Comparison of ENCODE assay signal across 13 cellular contexts in the genomic region with DNA sequence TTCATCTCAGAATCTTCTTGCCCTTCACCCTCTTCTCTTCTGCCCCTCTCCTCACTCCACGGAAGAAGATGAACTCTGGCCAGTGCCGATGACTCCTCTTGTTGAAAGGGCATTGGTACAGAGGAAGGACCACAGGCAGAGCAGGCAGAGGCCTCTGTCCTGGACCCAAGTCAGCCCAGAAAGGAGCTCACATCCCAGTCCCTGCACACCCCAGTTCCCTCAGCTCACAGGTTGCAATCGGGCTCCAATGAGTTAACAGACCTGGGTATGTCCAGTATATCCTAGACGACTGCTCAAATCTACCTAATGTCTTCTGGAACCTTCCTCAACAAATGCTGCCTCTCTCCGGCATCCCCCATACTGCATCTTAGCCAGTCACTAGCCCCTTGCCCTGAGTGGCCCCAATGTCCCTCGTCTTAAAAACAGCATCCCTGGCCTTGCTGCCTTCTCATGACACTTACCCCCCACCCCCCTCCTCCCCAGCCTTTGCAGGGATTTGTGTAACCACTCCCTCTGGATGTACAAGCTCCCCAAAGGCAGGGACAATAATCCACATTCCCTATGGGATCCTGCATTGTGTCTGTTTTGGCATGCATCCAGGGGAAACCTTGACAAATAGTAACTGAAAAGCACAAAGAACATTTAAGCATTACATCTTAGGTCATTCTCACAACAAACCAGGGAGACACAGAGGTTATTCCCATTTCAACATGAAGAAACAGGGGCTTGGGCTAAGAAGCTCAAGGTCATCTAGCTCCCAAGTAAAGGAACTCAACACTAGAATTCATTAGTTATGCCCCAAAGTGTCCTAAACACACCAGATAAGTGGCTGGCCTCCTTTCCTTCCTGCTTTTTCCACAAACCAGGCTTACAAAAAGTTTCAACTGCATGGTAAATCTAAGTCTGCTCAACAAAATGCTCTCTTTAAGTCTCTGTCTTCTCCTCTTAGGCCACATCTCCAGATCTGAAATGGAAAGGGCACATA. TPM values are rescaled to one million over a fixed set of nuclear protein-coding genes. Genes with fewer than 3 reads are reported as not detected.
DNase-seq lines count a peak whose midpoint lies in the region; ATAC-seq and TF ChIP-seq lines count a peak whose summit lies in the region.
"Had no signal": no experiment of that assay in that cellular context is flagged by ENCODE, and none has a peak within 500 bp of the region (broad histone marks: within the 10 kb centered on the region; RNA-seq: fewer than 3 reads in every experiment).

No MANE protein-coding gene starts in this region.

- no peak overlapping the region for H3K4me3 Mint-ChIP-seq in naive thymus-derived CD8-positive, alpha-beta T cell
- H3K4me3 Mint-ChIP-seq: naive B cell had no signal

- peaks cover 0 to 4% (median 3%) of the 10 kb centered on the region in 3 donors for H3K36me3 Mint-ChIP-seq in naive thymus-derived CD8-positive, alpha-beta T cell
- H3K36me3 Mint-ChIP-seq: naive B cell had no signal

- intact Hi-C loops in breast epithelium (cut with DNase I; ENCODE audit: low total_unique reads), result no loop called here

- H3K9me3 ChIP-seq in breast epithelium, result no peaks in the 10 kb centered on the region
- H3K9me3 ChIP-seq: tibial artery had no signal

- no peaks in the 10 kb centered on the region for H3K27me3 ChIP-seq in breast epithelium
- H3K27me3 ChIP-seq: tibial artery had no signal

- H3K9me3 Mint-ChIP-seq in naive thymus-derived CD8-positive, alpha-beta T cell, result no peaks in the 10 kb centered on the region
- H3K9me3 Mint-ChIP-seq: naive B cell had no signal

- H3K4me1 Mint-ChIP-seq in naive thymus-derived CD8-positive, alpha-beta T cell, result peaks cover 54 to 84% (median 84%) of the 10 kb centered on the region in 4 donors

- H3K27me3 Mint-ChIP-seq in naive thymus-derived CD8-positive, alpha-beta T cell, result no peaks in the 10 kb centered on the region

- no peaks in the 10 kb centered on the region for H3K4me1 ChIP-seq in breast epithelium
- H3K4me1 ChIP-seq: tibial artery had no signal

- peak overlapping the region; percentile 22 to 93 (median 70) for H3K27ac Mint-ChIP-seq in naive thymus-derived CD8-positive, alpha-beta T cell

- POLR2A ChIA-PET in naive thymus-derived CD8-positive, alpha-beta T cell (lab: Charles Lee), result interaction anchor here (0.6 to 1.1 kb wide), 3 partner anchors 14 to 46 kb away, joined by 3 read pairs; no protein-coding TSS in a partner anchor

- peak overlapping the region in 1 of 3 donors; percentile 8 for H3K4me3 ChIP-seq in breast epithelium
- H3K4me3 ChIP-seq: tibial artery had no signal

- DNase-seq in NCI-H748 (lab: John Stamatoyannopoulos, UW; ENCODE audit: unreplicated experiment), result peak; percentile 61
- no peak for DNase-seq in NCI-H748 treated with DMSO at 0.1 percent for 48 hours (lab: John Stamatoyannopoulos, UW)
- peak; percentile 47 for DNase-seq in LHCN-M2 (ENCODE audit: low read depth)
- DNase-seq in breast epithelium (ENCODE audit: low spot score in 2 of 2), result no peak
- DNase-seq in naive thymus-derived CD8-positive, alpha-beta T cell, result no peak
- DNase-seq in HuH-7.5 (ENCODE audit: low spot score), result no peak
- no peak for DNase-seq in HK-2 (ENCODE audit: unreplicated experiment)
- no peak for DNase-seq in NCI-H226
- DNase-seq: caudate nucleus, hippocampal formation, naive B cell had no signal

- H3K27ac ChIP-seq in breast epithelium, result peak overlapping the region; percentile 5 to 6
- H3K27ac ChIP-seq: tibial artery had no signal

- no peak for ATAC-seq in naive thymus-derived CD8-positive, alpha-beta T cell
- ATAC-seq: activated CD4-positive, CD25-positive, alpha-beta regulatory T cell treated with anti-CD3 and anti-CD28 coated beads, Interleukin-2, amount 50 U/mL, for 24 hours had no signal

- TF ChIP-seq CTCF in breast epithelium (IDR thresholded peaks at IDR 0.05), result no peak

- no peak for TF ChIP-seq POLR2A in breast epithelium (IDR thresholded peaks at IDR 0.05)

- H3K36me3 ChIP-seq in breast epithelium, result no peaks in the 10 kb centered on the region
- H3K36me3 ChIP-seq: tibial artery had no signal

RNA-seq across cellular contexts. Expression of a gene that starts 45.1 kb away (rescaled TPM):
- total RNA-seq in LHCN-M2 (2014; rRNA removed) (3.0 and 4.0 TPM in 2 replicates), breast epithelium (1 to 10 TPM; 3.9 to 5.4 (median 4.1) TPM)
- polyA plus RNA-seq in LHCN-M2 (2012), result 2.2 TPM
- 10 to 100 TPM; 17.5 to 18.2 TPM for total RNA-seq in naive thymus-derived CD8-positive, alpha-beta T cell
- 1 to 10 TPM; 3.8 to 7.1 (median 5.4) TPM for polyA plus RNA-seq in naive thymus-derived CD8-positive, alpha-beta T cell

Comparison
In these comparisons a context has a peak if more than half of its experiments do, and no peak if none do; other contexts are left out.
1. DNase-seq: peak in NCI-H748 (single experiment) and LHCN-M2 (single experiment); none in NCI-H748 treated with DMSO at 0.1 percent for 48 hours (single experiment), breast epithelium (0 of 2), naive thymus-derived CD8-positive, alpha-beta T cell (0 of 10), HuH-7.5 (single experiment), HK-2 (single experiment) and NCI-H226 (single experiment).